Comparison of ENCODE assay signal across 27 cellular contexts in genomic region chr7:140211698-140212097, GRCh38. TPM values are rescaled to one million over a fixed set of nuclear protein-coding genes. Genes with fewer than 3 reads are reported as not detected.
A peak's percentile ranks its signal among the peaks of the same experiment; 100 is the strongest.
DNase-seq lines count a peak whose midpoint lies in the region; ATAC-seq and TF ChIP-seq lines count a peak whose summit lies in the region.
"Had no signal": no experiment of that assay in that cellular context is flagged by ENCODE, and none has a peak within 500 bp of the region (broad histone marks: within the 10 kb centered on the region; RNA-seq: fewer than 3 reads in every experiment).

No MANE protein-coding gene starts in this region.

- no peak overlapping the region for H2AFZ ChIP-seq in H9 (ENCODE audit: low read length)

- WGBS in H9 (ENCODE audit: extremely low coverage, insufficient read length, low lambda C conversion rate), result no CpG with 5 or more reads among the region's 4 CpGs

- no peak overlapping the region for H2BK15ac ChIP-seq in H9 (ENCODE audit: low read depth, low read length)

- H3K9me3 Mint-ChIP-seq in activated CD4-positive, alpha-beta T cell treated with anti-CD3 and anti-CD28 coated beads, Interleukin-2, amount 10 ng/mL, durations not matched to agents 24 days and 14 days, result peaks cover 5% of the 10 kb centered on the region
- H3K9me3 Mint-ChIP-seq in CD4-positive, alpha-beta T cell, result no peaks in the 10 kb centered on the region
- no peaks in the 10 kb centered on the region for H3K9me3 Mint-ChIP-seq in activated CD4-positive, alpha-beta memory T cell treated with anti-CD3 and anti-CD28 coated beads for 36 hours
- peaks cover 0 to 8% of the 10 kb centered on the region in 2 experiments; a peak in 3 of 5 replicates for H3K9me3 Mint-ChIP-seq in H9

- no peak overlapping the region for H2BK5ac ChIP-seq in H9 (ENCODE audit: insufficient read length, low read length)

- no peak overlapping the region for H4K91ac ChIP-seq in H9 (ENCODE audit: insufficient read length, low read depth, low read length)

- no peak overlapping the region for H2AK5ac ChIP-seq in H9 (ENCODE audit: insufficient read length, low read length)

- no peaks in the 10 kb centered on the region for H3K27me3 ChIP-seq in CD4-positive, alpha-beta T cell (ENCODE audit: control insufficient read depth, insufficient read depth, low read length)
- no peaks in the 10 kb centered on the region for H3K27me3 ChIP-seq in H9 (ENCODE audit: insufficient read depth, low read length)
- H3K27me3 ChIP-seq: BE2C, esophagus muscularis mucosa, gastrocnemius medialis had no signal

- H3K4me2 ChIP-seq in H9 (ENCODE audit: insufficient read depth, insufficient read length, low read length), result no peak overlapping the region
- H3K4me2 ChIP-seq: A549 had no signal

- CTCF ChIA-PET in CD4-positive, alpha-beta T cell (lab: Charles Lee), result no interaction called here
- CTCF ChIA-PET in activated CD4-positive, alpha-beta memory T cell treated with anti-CD3 and anti-CD28 coated beads for 36 hours (lab: Charles Lee), result interaction anchor here (0.6 to 1.5 kb wide), 5 partner anchors 14 to 41 kb away, joined by 3 to 5 read pairs (median 3); partner anchors contain the start of gene KDM7A

- no peak overlapping the region for H3K56ac ChIP-seq in H9 (ENCODE audit: insufficient read length, low read depth, low read length)

- H3K4me3 Mint-ChIP-seq in activated CD4-positive, alpha-beta T cell treated with anti-CD3 and anti-CD28 coated beads, Interleukin-2, amount 10 ng/mL, durations not matched to agents 24 days and 14 days, result peak overlapping the region; percentile 16
- no peak overlapping the region for H3K4me3 Mint-ChIP-seq in CD4-positive, alpha-beta T cell
- no peak overlapping the region for H3K4me3 Mint-ChIP-seq in activated CD4-positive, alpha-beta memory T cell treated with anti-CD3 and anti-CD28 coated beads for 36 hours
- no peak overlapping the region for H3K4me3 Mint-ChIP-seq in H9
- H3K4me3 Mint-ChIP-seq: WTC11 had no signal

- no peaks in the 10 kb centered on the region for H3K79me1 ChIP-seq in H9 (ENCODE audit: insufficient read depth, low read depth, low read length, poor library complexity, severe bottlenecking)

- peaks cover 78% of the 10 kb centered on the region for H3K4me1 Mint-ChIP-seq in activated CD4-positive, alpha-beta T cell treated with anti-CD3 and anti-CD28 coated beads, Interleukin-2, amount 10 ng/mL, durations not matched to agents 24 days and 14 days
- peaks cover 63% of the 10 kb centered on the region for H3K4me1 Mint-ChIP-seq in CD4-positive, alpha-beta T cell (ENCODE audit: low read depth)
- peaks cover 79% of the 10 kb centered on the region for H3K4me1 Mint-ChIP-seq in activated CD4-positive, alpha-beta memory T cell treated with anti-CD3 and anti-CD28 coated beads for 36 hours (ENCODE audit: low read depth)
- H3K4me1 Mint-ChIP-seq in H9, result peaks cover 5 to 10% of the 10 kb centered on the region in 2 experiments

- no peak for DNase-seq in activated CD4-positive, alpha-beta T cell treated with anti-CD3 and anti-CD28 coated beads, Interleukin-2, amount 10 ng/mL, durations not matched to agents 24 days and 14 days
- no peak for DNase-seq in activated CD4-positive, alpha-beta T cell treated with anti-CD3 and anti-CD28 coated beads, Interleukin-2, amount 50 U/mL, for 1 hour
- DNase-seq in CD4-positive, alpha-beta T cell, result no peak
- peak; percentile 39 for DNase-seq in activated CD4-positive, alpha-beta memory T cell treated with anti-CD3 and anti-CD28 coated beads for 36 hours
- DNase-seq in epithelial cell of prostate (ENCODE audit: low read depth, low spot score) (no peak), H9 (no peak), SHP77 treated with DMSO at 0.1 percent for 48 hours (lab: John Stamatoyannopoulos, UW) (no peak)
- DNase-seq: activated effector memory CD4-positive, alpha-beta T cell treated with anti-CD3 and anti-CD28 coated beads, Interleukin-2, amount 50 U/mL, for 16 hours; BE2C; brain microvascular endothelial cell; DND-41; gastrocnemius medialis; hypothalamus; mesenchymal stem cell; NCI-H1092 treated with DMSO at 0.1 percent for 48 hours; NCI-H1930; NCI-H226; NCI-H774; T1000 had no signal

- no peaks in the 10 kb centered on the region for H3K27me3 Mint-ChIP-seq in activated CD4-positive, alpha-beta T cell treated with anti-CD3 and anti-CD28 coated beads, Interleukin-2, amount 10 ng/mL, durations not matched to agents 24 days and 14 days
- no peaks in the 10 kb centered on the region for H3K27me3 Mint-ChIP-seq in CD4-positive, alpha-beta T cell
- H3K27me3 Mint-ChIP-seq in activated CD4-positive, alpha-beta memory T cell treated with anti-CD3 and anti-CD28 coated beads for 36 hours, result no peaks in the 10 kb centered on the region
- H3K27me3 Mint-ChIP-seq in H9 (ENCODE audit: low read depth), result peaks cover 4% of the 10 kb centered on the region; the same call in 1 of the 2 replicates
- H3K27me3 Mint-ChIP-seq: naive thymus-derived CD4-positive, alpha-beta T cell had no signal

- intact Hi-C loops in activated CD4-positive, alpha-beta T cell treated with anti-CD3 and anti-CD28 coated beads, Interleukin-2, amount 10 ng/mL, durations not matched to agents 24 days and 14 days (cut with micrococcal nuclease), result loop anchor here (1.0 to 5.0 kb wide), 5 partner anchors 12 to 544 kb away; no protein-coding TSS in a partner anchor
- intact Hi-C loops in CD4-positive, alpha-beta T cell (cut with DNase I, micrococcal nuclease), result no loop called here
- intact Hi-C loops in activated CD4-positive, alpha-beta memory T cell treated with anti-CD3 and anti-CD28 coated beads for 36 hours (cut with micrococcal nuclease), result loop anchor here (1.0 to 5.0 kb wide), 9 partner anchors 12 to 529 kb away; partner anchors contain the start of gene MKRN1

- no peak overlapping the region for H3K27ac ChIP-seq in CD4-positive, alpha-beta T cell (ENCODE audit: low read depth, low read length)
- peak overlapping the region; percentile 94 for H3K27ac ChIP-seq in epithelial cell of prostate
- H3K27ac ChIP-seq in H9 (ENCODE audit: insufficient read length, low read depth, low read length), result no peak overlapping the region
- H3K27ac ChIP-seq: A549, brain microvascular endothelial cell, esophagus muscularis mucosa, gastrocnemius medialis, RWPE1, SK-N-MC had no signal

- no peak overlapping the region for H3K9ac ChIP-seq in H9 (ENCODE audit: extremely low read depth, insufficient read length, low read length)

- POLR2A ChIA-PET in CD4-positive, alpha-beta T cell (lab: Charles Lee), result interaction anchor here (1.1 to 2.4 kb wide), 3 partner anchors 14 to 35 kb away, joined by 3 to 13 read pairs (median 5); partner anchors contain the start of gene KDM7A
- POLR2A ChIA-PET in activated CD4-positive, alpha-beta memory T cell treated with anti-CD3 and anti-CD28 coated beads for 36 hours (lab: Charles Lee), result interaction anchor here (0.8 to 4.7 kb wide), 7 partner anchors 10 to 164 kb away, joined by 3 to 52 read pairs (median 5); partner anchors contain the start of gene KDM7A

- no peak overlapping the region for H4K8ac ChIP-seq in H9 (replicated peaks; ENCODE audit: insufficient read length, low read depth, low read length)

- H4K5ac ChIP-seq in H9 (ENCODE audit: insufficient read length, low read depth, low read length), result no peak overlapping the region

- H3K9me3 ChIP-seq in CD4-positive, alpha-beta T cell (ENCODE audit: control insufficient read depth, low read length), result no peaks in the 10 kb centered on the region
- H3K9me3 ChIP-seq in H9 (ENCODE audit: control insufficient read depth, low read depth, low read length), result no peaks in the 10 kb centered on the region
- H3K9me3 ChIP-seq: A549, BE2C, gastrocnemius medialis had no signal

- peak overlapping the region; percentile 83 for H3K27ac Mint-ChIP-seq in activated CD4-positive, alpha-beta T cell treated with anti-CD3 and anti-CD28 coated beads, Interleukin-2, amount 10 ng/mL, durations not matched to agents 24 days and 14 days
- H3K27ac Mint-ChIP-seq in CD4-positive, alpha-beta T cell, result peak overlapping the region; percentile 31
- H3K27ac Mint-ChIP-seq in activated CD4-positive, alpha-beta memory T cell treated with anti-CD3 and anti-CD28 coated beads for 36 hours, result peak overlapping the region; percentile 95
- no peak overlapping the region for H3K27ac Mint-ChIP-seq in H9
- H3K27ac Mint-ChIP-seq: WTC11 had no signal

- H2BK120ac ChIP-seq in H9 (ENCODE audit: low read depth, low read length, poor library complexity, severe bottlenecking), result no peak overlapping the region

- no peak overlapping the region for H3T11ph ChIP-seq in H9 (ENCODE audit: low read length)

- ATAC-seq in CD4-positive, alpha-beta T cell (ENCODE audit: poor library complexity), result no peak
- no peak for ATAC-seq in HG02973 (IDR thresholded peaks at IDR 0.05; ENCODE audit: unreplicated experiment)
- ATAC-seq: gastrocnemius medialis, left lobe of liver, WTC11 had no signal

- no peak overlapping the region for H2BK12ac ChIP-seq in H9 (ENCODE audit: insufficient read length, low read depth, low read length)

- no peak overlapping the region for H3K14ac ChIP-seq in H9 (ENCODE audit: insufficient read depth, low read length)

- H3K23me2 ChIP-seq in H9 (ENCODE audit: insufficient read length, low read depth, low read length, poor library complexity, severe bottlenecking), result no peaks in the 10 kb centered on the region

- H3K4me1 ChIP-seq in H9 (ENCODE audit: insufficient read depth, low read length), result no peaks in the 10 kb centered on the region
- H3K4me1 ChIP-seq: A549, BE2C, esophagus muscularis mucosa, gastrocnemius medialis had no signal

- H3K23ac ChIP-seq in H9 (ENCODE audit: insufficient read length, low read depth, low read length), result no peak overlapping the region

- no peak overlapping the region for H2BK20ac ChIP-seq in H9 (ENCODE audit: low read depth, low read length, poor library complexity, severe bottlenecking)

- H4K20me1 ChIP-seq in H9 (ENCODE audit: control insufficient read depth, insufficient read depth, insufficient read length), result no peaks in the 10 kb centered on the region

- no peak overlapping the region for H3K18ac ChIP-seq in H9 (ENCODE audit: insufficient read length, low read depth, low read length)

- H3K36me3 Mint-ChIP-seq in activated CD4-positive, alpha-beta T cell treated with anti-CD3 and anti-CD28 coated beads, Interleukin-2, amount 10 ng/mL, durations not matched to agents 24 days and 14 days (ENCODE audit: low read depth), result no peaks in the 10 kb centered on the region
- no peaks in the 10 kb centered on the region for H3K36me3 Mint-ChIP-seq in CD4-positive, alpha-beta T cell (ENCODE audit: low read depth)
- no peaks in the 10 kb centered on the region for H3K36me3 Mint-ChIP-seq in activated CD4-positive, alpha-beta memory T cell treated with anti-CD3 and anti-CD28 coated beads for 36 hours
- no peaks in the 10 kb centered on the region; a peak in 1 of 7 replicates for H3K36me3 Mint-ChIP-seq in H9 (ENCODE audit: insufficient read depth in 1 of 3, low read depth in 3 of 3)
- H3K36me3 Mint-ChIP-seq: WTC11 had no signal

- H3K4ac ChIP-seq in H9 (ENCODE audit: low read depth, low read length), result no peak overlapping the region

- no peak for TF ChIP-seq CTCF in CD4-positive, alpha-beta T cell (IDR thresholded peaks at IDR 0.05)
- no peak for TF ChIP-seq CTCF in H9 (conservative IDR thresholded peaks at IDR 0.05)

- H3K79me2 ChIP-seq in H9 (ENCODE audit: insufficient read depth, low read length), result no peaks in the 10 kb centered on the region

RNA-seq across cellular contexts. Expression of gene KDM7A, which starts 34.9 kb away (rescaled TPM):
- total RNA-seq in activated CD4-positive, alpha-beta T cell treated with anti-CD3 and anti-CD28 coated beads, Interleukin-2, amount 10 ng/mL, durations not matched to agents 24 days and 14 days, result 21.8 and 25.9 TPM in 2 replicates
- 10 to 100 TPM; 43.3 to 46.5 TPM for total RNA-seq in CD4-positive, alpha-beta T cell
- total RNA-seq in activated CD4-positive, alpha-beta memory T cell treated with anti-CD3 and anti-CD28 coated beads for 36 hours, result 10 to 100 TPM; 23.4 to 24.5 TPM
- 6.6 and 7.0 TPM in 2 replicates for total RNA-seq in H9 (2021)

Comparison
In these comparisons a context has a peak if more than half of its experiments do, and no peak if none do; other contexts are left out.
1. H3K27ac Mint-ChIP-seq: peak in activated CD4-positive, alpha-beta T cell treated with anti-CD3 and anti-CD28 coated beads, Interleukin-2, amount 10 ng/mL, durations not matched to agents 24 days and 14 days (single experiment), CD4-positive, alpha-beta T cell (single experiment) and activated CD4-positive, alpha-beta memory T cell treated with anti-CD3 and anti-CD28 coated beads for 36 hours (single experiment); none in H9 (0 of 3).
2. intact Hi-C loops: an anchor here in activated CD4-positive, alpha-beta T cell treated with anti-CD3 and anti-CD28 coated beads, Interleukin-2, amount 10 ng/mL, durations not matched to agents 24 days and 14 days (1.0 to 5.0 kb wide) and activated CD4-positive, alpha-beta memory T cell treated with anti-CD3 and anti-CD28 coated beads for 36 hours (1.0 to 5.0 kb wide); none called in CD4-positive, alpha-beta T cell.